ENCODE assay signal across 8 cellular contexts in genomic region chr1:161539731-161540561, GRCh38. TPM values are rescaled to one million over a fixed set of nuclear protein-coding genes. Genes with fewer than 3 reads are reported as not detected.
DNase-seq lines count a peak whose midpoint lies in the region; ATAC-seq and TF ChIP-seq lines count a peak whose summit lies in the region.
"Not testable (repeated sequence)": the region's sequence is repeated elsewhere in the genome, so short reads cannot be mapped to it uniquely, and the experiment has no call there.

No MANE protein-coding gene starts in this region.

- DNase-seq in BE2C (peak; percentile 87), GM19240 (ENCODE audit: insufficient read length, low spot score) (peak; percentile 5), NCI-H748 treated with DMSO at 0.1 percent for 48 hours (lab: John Stamatoyannopoulos, UW) (peak; percentile 75), dermis microvascular lymphatic vessel endothelial cell (ENCODE audit: low read depth in 2 of 2) (peak; percentile 22 to 50), right lobe of liver (peak; percentile 73 to 82 (median 76))
- DNase-seq in activated CD4-positive, alpha-beta T cell treated with anti-CD3 and anti-CD28 coated beads, Interleukin-2, amount 50 U/mL, for 48 hours: peak; percentile 97 to 98
- peak; percentile 97 to 99 for DNase-seq in stimulated activated CD4-positive, alpha-beta T cell treated with anti-CD3 and anti-CD28 coated beads, Interleukin-2, amount 100 ng/mL, for 48 hours

- peak; percentile 27 for TF ChIP-seq POLR2A in right lobe of liver (IDR thresholded peaks at IDR 0.05)

- WGBS in right lobe of liver (ENCODE audit: insufficient coverage, low coverage, low lambda C conversion rate, missing lambda C conversion rate): 5% methylated on average over 20 of the region's 40 CpGs

- H3K9me3 ChIP-seq in BE2C, right lobe of liver: not testable (repeated sequence)

- peak overlapping the region in 2 of 3 donors; percentile 25 to 47 for H3K27ac ChIP-seq in right lobe of liver

- H3K27me3 ChIP-seq in BE2C, right lobe of liver: not testable (repeated sequence)

- peak overlapping the region; percentile 76 for H3K4me3 ChIP-seq in BE2C (ENCODE audit: low read depth, low read length)
- H3K4me3 ChIP-seq in right lobe of liver: peak overlapping the region; percentile 26 to 55 (median 39)

- intact Hi-C loops in right lobe of liver (cut with DNase I): not testable (repeated sequence)

- not testable (repeated sequence) for H3K4me1 ChIP-seq in BE2C, right lobe of liver

- not testable (repeated sequence) for H3K36me3 ChIP-seq in BE2C, right lobe of liver

- ATAC-seq in HG03432 (IDR thresholded peaks at IDR 0.05; ENCODE audit: unreplicated experiment) (peak; percentile 57), right lobe of liver (peak; percentile 70 to 86 (median 72))

- TF ChIP-seq CTCF in BE2C (IDR thresholded peaks at IDR 0.05; ENCODE audit: low read depth, low read length) (peak; percentile 12; the same call in 1 of the 2 replicates), right lobe of liver (IDR thresholded peaks at IDR 0.05) (peak in 1 of 4 donors; percentile 5)

RNA-seq across cellular contexts. Expression of gene FCGR3A, which starts 9.7 kb away (rescaled TPM):
- not detected for polyA plus RNA-seq in BE2C (2012; ENCODE audit: insufficient read depth, insufficient read length, low read depth)
- total RNA-seq in dermis microvascular lymphatic vessel endothelial cell (not detected in 2 replicates), right lobe of liver (100 to 1,000 TPM in 1 of 6 experiments, 10 to 100 TPM in 5; 17.6 to 127 (median 31.2) TPM)

RNA-seq across cellular contexts. Expression of gene HSPA6, which starts 15.6 kb away (rescaled TPM):
- polyA plus RNA-seq in BE2C (2012; ENCODE audit: insufficient read depth, insufficient read length, low read depth): 0.36 TPM
- total RNA-seq in dermis microvascular lymphatic vessel endothelial cell (0.13 and 1.5 TPM in 2 replicates), right lobe of liver (1 to 10 TPM in 4 of 6 experiments, under 1 TPM in 2; 0.59 to 3.1 (median 1.6) TPM)

RNA-seq across cellular contexts. Expression of gene FCGR2A, which starts 34.7 kb away (rescaled TPM):
- 0.49 TPM for polyA plus RNA-seq in BE2C (2012; ENCODE audit: insufficient read depth, insufficient read length, low read depth)
- total RNA-seq in dermis microvascular lymphatic vessel endothelial cell (0.64 and 3.7 TPM in 2 replicates), right lobe of liver (10 to 100 TPM in 3 of 6 experiments, 1 to 10 TPM in 3; 4.7 to 22.1 (median 13.6) TPM)

Comparison
In these comparisons a context has a peak if more than half of its experiments do, and no peak if none do; other contexts are left out.
1. Peak in every context shown above with its lines: DNase-seq, ATAC-seq, H3K4me3 ChIP-seq and H3K27ac ChIP-seq.
2. DNase-seq: peak in every context shown above with its lines; median percentile 98 in stimulated activated CD4-positive, alpha-beta T cell treated with anti-CD3 and anti-CD28 coated beads, Interleukin-2, amount 100 ng/mL, for 48 hours; 98 in activated CD4-positive, alpha-beta T cell treated with anti-CD3 and anti-CD28 coated beads, Interleukin-2, amount 50 U/mL, for 48 hours; 87 in BE2C; 76 in right lobe of liver; 75 in NCI-H748 treated with DMSO at 0.1 percent for 48 hours; 36 in dermis microvascular lymphatic vessel endothelial cell; 5 in GM19240.
3. RNA of gene FCGR3A, which starts 9.7 kb away (total RNA-seq): 17.6 to 127 TPM in right lobe of liver; not detected in dermis microvascular lymphatic vessel endothelial cell; every median in the first group is over 10 times any median in the second.